In the genomic region with DNA sequence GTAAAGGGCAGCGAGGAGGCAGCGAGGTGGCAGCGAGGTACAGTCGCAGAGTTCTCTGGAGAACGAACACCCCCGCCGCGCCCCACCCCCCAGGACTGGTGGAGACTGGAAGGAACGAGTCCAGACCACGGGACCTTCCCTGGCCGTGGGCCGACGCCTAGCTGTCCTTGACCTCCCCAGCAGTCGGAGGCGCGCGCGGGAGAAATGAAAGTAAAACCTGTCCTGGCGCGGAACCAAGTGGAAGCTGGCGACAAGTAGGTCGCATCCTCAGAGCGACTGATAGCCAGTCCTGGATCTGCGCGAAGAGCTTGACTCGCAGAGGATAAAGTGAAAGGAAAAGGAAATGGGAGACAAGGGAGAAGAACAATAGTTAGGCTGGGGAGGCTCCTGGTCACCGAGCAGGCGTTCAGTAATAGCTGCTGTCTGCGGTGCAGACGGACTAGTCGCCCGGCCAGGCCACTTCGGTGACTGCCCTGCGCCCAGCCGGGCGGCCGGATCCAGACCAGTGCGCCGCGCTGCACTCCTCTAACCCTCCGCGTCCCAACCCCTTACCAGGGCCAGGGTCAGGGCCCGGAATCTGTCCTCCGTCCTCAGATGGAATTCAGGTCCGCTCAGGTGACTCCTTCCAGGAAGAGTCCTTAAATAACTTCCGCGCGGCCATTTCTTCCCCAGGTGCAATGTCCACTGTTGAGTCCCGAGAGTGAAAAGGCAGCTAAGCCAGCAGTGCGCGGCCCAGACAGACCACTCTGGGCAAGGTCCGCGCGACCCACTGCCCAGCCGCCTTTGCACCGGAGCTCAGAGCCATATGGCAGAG, we compare ENCODE assay signal across 8 cellular contexts. TPM values are rescaled to one million over a fixed set of nuclear protein-coding genes. Genes with fewer than 3 reads are reported as not detected.
A peak's percentile ranks its signal among the peaks of the same experiment; 100 is the strongest.
DNase-seq lines count a peak whose midpoint lies in the region; ATAC-seq and TF ChIP-seq lines count a peak whose summit lies in the region.

No MANE protein-coding gene starts in this region.

- no peak for ATAC-seq in HG02981 (IDR thresholded peaks at IDR 0.05; ENCODE audit: unreplicated experiment)

- DNase-seq in NCI-H524 (lab: John Stamatoyannopoulos, UW): peak; percentile 38 to 58
- no peak for DNase-seq in NCI-H524 treated with DMSO at 0.1 percent for 48 hours (lab: John Stamatoyannopoulos, UW)
- peak; percentile 63 for DNase-seq in NCI-H526 treated with DMSO at 0.1 percent for 48 hours (lab: John Stamatoyannopoulos, UW)
- peak; percentile 72 for DNase-seq in activated T-cell treated with anti-CD3 and anti-CD28 coated beads, Interleukin-2, amount 50 U/mL, for 1 hour
- DNase-seq in epithelial cell of esophagus (ENCODE audit: low read depth): peak; percentile 47
- DNase-seq in mesothelial cell of epicardium (ENCODE audit: low spot score in 2 of 2, unreplicated experiment in 2 of 2): peak in 1 of 2 experiments; percentile 73

- peaks cover 32% of the 10 kb centered on the region for H3K4me1 Mint-ChIP-seq in mesothelial cell of epicardium
- H3K4me1 Mint-ChIP-seq in stimulated activated naive CD8-positive, alpha-beta T cell treated with anti-CD3 and anti-CD28 coated beads, Interleukin-15, Interleukin-2, amounts not matched to agents 100 ng/mL and 50 ng/mL, for 24 hours (ENCODE audit: low read depth): peaks cover 61% of the 10 kb centered on the region

- no peaks in the 10 kb centered on the region for H3K9me3 Mint-ChIP-seq in mesothelial cell of epicardium
- no peaks in the 10 kb centered on the region for H3K9me3 Mint-ChIP-seq in stimulated activated naive CD8-positive, alpha-beta T cell treated with anti-CD3 and anti-CD28 coated beads, Interleukin-15, Interleukin-2, amounts not matched to agents 100 ng/mL and 50 ng/mL, for 24 hours

- peak overlapping the region; percentile 90 for H3K4me3 ChIP-seq in epithelial cell of esophagus (ENCODE audit: low read length)

- peak overlapping the region; percentile 93 for H3K27ac Mint-ChIP-seq in mesothelial cell of epicardium
- peak overlapping the region; percentile 50 for H3K27ac Mint-ChIP-seq in stimulated activated naive CD8-positive, alpha-beta T cell treated with anti-CD3 and anti-CD28 coated beads, Interleukin-15, Interleukin-2, amounts not matched to agents 100 ng/mL and 50 ng/mL, for 24 hours

- TF ChIP-seq CTCF in epithelial cell of esophagus (IDR thresholded peaks at IDR 0.05; ENCODE audit: insufficient read depth, low read depth, low read length, missing control alignments) (no peak), mesothelial cell of epicardium (IDR thresholded peaks at IDR 0.05; ENCODE audit: unreplicated experiment) (no peak)

- no peaks in the 10 kb centered on the region for H3K36me3 Mint-ChIP-seq in mesothelial cell of epicardium
- no peaks in the 10 kb centered on the region for H3K36me3 Mint-ChIP-seq in stimulated activated naive CD8-positive, alpha-beta T cell treated with anti-CD3 and anti-CD28 coated beads, Interleukin-15, Interleukin-2, amounts not matched to agents 100 ng/mL and 50 ng/mL, for 24 hours (ENCODE audit: low read depth)

- H3K4me3 Mint-ChIP-seq in mesothelial cell of epicardium: peak overlapping the region; percentile 97
- H3K4me3 Mint-ChIP-seq in stimulated activated naive CD8-positive, alpha-beta T cell treated with anti-CD3 and anti-CD28 coated beads, Interleukin-15, Interleukin-2, amounts not matched to agents 100 ng/mL and 50 ng/mL, for 24 hours: peak overlapping the region; percentile 89

- peaks cover 29% of the 10 kb centered on the region for H3K27me3 Mint-ChIP-seq in mesothelial cell of epicardium (ENCODE audit: low read depth)
- peaks cover 51% of the 10 kb centered on the region for H3K27me3 Mint-ChIP-seq in stimulated activated naive CD8-positive, alpha-beta T cell treated with anti-CD3 and anti-CD28 coated beads, Interleukin-15, Interleukin-2, amounts not matched to agents 100 ng/mL and 50 ng/mL, for 24 hours

RNA-seq across cellular contexts. Expression of a gene that starts 1.9 kb away (rescaled TPM):
- 12.8 to 13.8 TPM (median 13.3 TPM) in 3 replicates for total RNA-seq in mesothelial cell of epicardium

RNA-seq across cellular contexts. Expression of a gene that starts 8.9 kb away (rescaled TPM):
- total RNA-seq in mesothelial cell of epicardium: 44.7 to 58.4 TPM (median 53.1 TPM) in 3 replicates
